ENCODE assay signal across 8 cellular contexts in the genomic region with DNA sequence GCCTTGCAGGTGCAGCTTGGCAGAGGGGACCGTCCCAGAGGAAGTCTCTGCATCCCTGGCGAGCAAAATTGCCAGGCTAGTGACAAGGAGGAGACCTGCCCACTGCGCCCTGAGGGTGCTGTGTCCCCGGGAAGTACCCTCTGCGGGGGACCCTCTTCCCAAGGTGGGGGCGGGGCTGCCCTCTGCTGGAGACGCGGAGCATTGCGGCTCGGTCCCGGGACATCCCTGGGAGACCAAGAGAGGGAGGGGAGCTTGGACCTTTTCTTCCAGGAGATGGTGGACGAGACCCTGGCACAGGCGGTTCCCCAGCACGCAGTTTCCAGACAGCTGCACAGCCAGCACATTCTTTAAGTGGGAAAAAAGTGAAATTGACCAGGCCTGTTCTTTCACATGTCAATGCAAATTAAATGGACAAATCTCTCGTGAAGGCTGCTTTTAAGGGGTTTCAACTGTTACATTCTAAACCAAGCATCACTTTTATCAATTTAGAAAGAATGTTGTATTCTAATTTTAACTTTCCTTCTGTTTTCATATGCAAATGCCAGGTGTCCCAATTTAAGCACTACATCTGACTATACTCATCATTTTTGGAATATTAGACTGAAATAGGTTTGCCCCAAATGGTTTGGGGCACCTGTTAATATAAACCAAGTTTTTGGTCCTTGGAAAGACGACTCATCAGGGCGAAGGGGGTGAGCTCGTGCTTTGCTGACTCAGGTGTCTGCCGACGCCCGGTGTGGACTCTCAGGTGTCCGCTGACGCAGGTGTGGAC.
DNase-seq lines count a peak whose midpoint lies in the region; ATAC-seq and TF ChIP-seq lines count a peak whose summit lies in the region.

No MANE protein-coding gene starts in this region.

- peak; percentile 50 for TF ChIP-seq CTCF in natural killer cell (IDR thresholded peaks at IDR 0.05)

- H3K4me3 Mint-ChIP-seq in natural killer cell, result no peak overlapping the region
- no peak overlapping the region for H3K4me3 Mint-ChIP-seq in natural killer cell treated with Interleukin-12 subunit alpha and Interleukin-12 subunit beta and Interleukin-15 and Interleukin-18, amount 100 ng/mL, for 72 hours
- no peak overlapping the region for H3K4me3 Mint-ChIP-seq in activated naive CD8-positive, alpha-beta T cell treated with anti-CD3 and anti-CD28 coated beads, Interleukin-2, amount 50 U/mL, for 24 hours

- H3K9me3 Mint-ChIP-seq in natural killer cell, result no peaks in the 10 kb centered on the region
- no peaks in the 10 kb centered on the region for H3K9me3 Mint-ChIP-seq in natural killer cell treated with Interleukin-12 subunit alpha and Interleukin-12 subunit beta and Interleukin-15 and Interleukin-18, amount 100 ng/mL, for 72 hours
- no peaks in the 10 kb centered on the region for H3K9me3 Mint-ChIP-seq in activated naive CD8-positive, alpha-beta T cell treated with anti-CD3 and anti-CD28 coated beads, Interleukin-2, amount 50 U/mL, for 24 hours

- peaks cover 4% of the 10 kb centered on the region in 2 donors for H3K4me1 Mint-ChIP-seq in natural killer cell
- H3K4me1 Mint-ChIP-seq in natural killer cell treated with Interleukin-12 subunit alpha and Interleukin-12 subunit beta and Interleukin-15 and Interleukin-18, amount 100 ng/mL, for 72 hours (ENCODE audit: low read depth in 2 of 2), result peaks cover 0 to 3% of the 10 kb centered on the region in 2 donors
- H3K4me1 Mint-ChIP-seq in activated naive CD8-positive, alpha-beta T cell treated with anti-CD3 and anti-CD28 coated beads, Interleukin-2, amount 50 U/mL, for 24 hours, result no peaks in the 10 kb centered on the region

- ATAC-seq in natural killer cell (peak in 1 of 3 donors; percentile 57), SK-N-SH treated with all-trans-retinoic acid at 6 μM for 48 hours (peak; percentile 74), left colon (peak; percentile 60), GM18517 (IDR thresholded peaks at IDR 0.05; ENCODE audit: unreplicated experiment) (no peak)
- ATAC-seq in natural killer cell treated with Interleukin-12 subunit alpha and Interleukin-12 subunit beta and Interleukin-15 and Interleukin-18, amount 100 ng/mL, for 72 hours, result no peak
- no peak for ATAC-seq in activated naive CD8-positive, alpha-beta T cell treated with anti-CD3 and anti-CD28 coated beads, Interleukin-2, amount 50 U/mL, for 24 hours

- peaks cover 0 to 3% of the 10 kb centered on the region in 2 donors for H3K27me3 Mint-ChIP-seq in natural killer cell (ENCODE audit: low read depth in 2 of 2)
- peaks cover 0 to 13% of the 10 kb centered on the region in 2 donors for H3K27me3 Mint-ChIP-seq in natural killer cell treated with Interleukin-12 subunit alpha and Interleukin-12 subunit beta and Interleukin-15 and Interleukin-18, amount 100 ng/mL, for 72 hours
- no peaks in the 10 kb centered on the region for H3K27me3 Mint-ChIP-seq in activated naive CD8-positive, alpha-beta T cell treated with anti-CD3 and anti-CD28 coated beads, Interleukin-2, amount 50 U/mL, for 24 hours

- no peaks in the 10 kb centered on the region for H3K36me3 Mint-ChIP-seq in natural killer cell
- no peaks in the 10 kb centered on the region for H3K36me3 Mint-ChIP-seq in natural killer cell treated with Interleukin-12 subunit alpha and Interleukin-12 subunit beta and Interleukin-15 and Interleukin-18, amount 100 ng/mL, for 72 hours
- H3K36me3 Mint-ChIP-seq in activated naive CD8-positive, alpha-beta T cell treated with anti-CD3 and anti-CD28 coated beads, Interleukin-2, amount 50 U/mL, for 24 hours (ENCODE audit: low read depth), result no peaks in the 10 kb centered on the region

- intact Hi-C loops in natural killer cell (cut with micrococcal nuclease) (no loop called here), left colon (cut with DNase I, micrococcal nuclease) (loop anchor here in 1 of 2 donors (10.0 kb wide), 1 partner anchor 85 kb away; no protein-coding TSS in a partner anchor)

- no peak overlapping the region for H3K27ac Mint-ChIP-seq in natural killer cell
- no peak overlapping the region for H3K27ac Mint-ChIP-seq in natural killer cell treated with Interleukin-12 subunit alpha and Interleukin-12 subunit beta and Interleukin-15 and Interleukin-18, amount 100 ng/mL, for 72 hours
- H3K27ac Mint-ChIP-seq in activated naive CD8-positive, alpha-beta T cell treated with anti-CD3 and anti-CD28 coated beads, Interleukin-2, amount 50 U/mL, for 24 hours, result no peak overlapping the region

- DNase-seq in natural killer cell, result peak; percentile 27
- DNase-seq in natural killer cell treated with Interleukin-12 subunit alpha and Interleukin-12 subunit beta and Interleukin-15 and Interleukin-18, amount 100 ng/mL, for 72 hours (ENCODE audit: low spot score), result no peak
- DNase-seq in activated naive CD8-positive, alpha-beta T cell treated with anti-CD3 and anti-CD28 coated beads, Interleukin-2, amount 50 U/mL, for 24 hours, result peak; percentile 74
- DNase-seq in left colon, result peak in 1 of 2 donors; percentile 50
- DNase-seq in stimulated activated CD8-positive, alpha-beta memory T cell treated with anti-CD3 and anti-CD28 coated beads, Interleukin-15, amount 100 ng/mL, for 1 hour (ENCODE audit: low read depth), result peak; percentile 14
- no peak for DNase-seq in kidney glomerular epithelial cell (lab: John Stamatoyannopoulos, UW)

TF ChIP-seq in SK-N-SH treated with all-trans-retinoic acid at 6 μM for 48 hours, 23 proteins besides CTCF, POLR2A, EP300 and RAD21:
- TF ChIP-seq ISL1 (CRISPR knock-in tag; IDR thresholded peaks at IDR 0.05), result no peak
- no peak for TF ChIP-seq ZC3H10 (CRISPR knock-in tag; IDR thresholded peaks at IDR 0.05)
- TF ChIP-seq OSR1 (CRISPR knock-in tag; IDR thresholded peaks at IDR 0.05), result no peak
- no peak for TF ChIP-seq ZNF70 (CRISPR knock-in tag; IDR thresholded peaks at IDR 0.05)

Comparison
In these comparisons a context has a peak if more than half of its experiments do, and no peak if none do; other contexts are left out.
1. DNase-seq: peak in natural killer cell (single experiment), activated naive CD8-positive, alpha-beta T cell treated with anti-CD3 and anti-CD28 coated beads, Interleukin-2, amount 50 U/mL, for 24 hours (single experiment) and stimulated activated CD8-positive, alpha-beta memory T cell treated with anti-CD3 and anti-CD28 coated beads, Interleukin-15, amount 100 ng/mL, for 1 hour (single experiment); none in natural killer cell treated with Interleukin-12 subunit alpha and Interleukin-12 subunit beta and Interleukin-15 and Interleukin-18, amount 100 ng/mL, for 72 hours (single experiment) and kidney glomerular epithelial cell (single experiment).
2. ATAC-seq: peak in SK-N-SH treated with all-trans-retinoic acid at 6 μM for 48 hours (single experiment) and left colon (single experiment); none in natural killer cell treated with Interleukin-12 subunit alpha and Interleukin-12 subunit beta and Interleukin-15 and Interleukin-18, amount 100 ng/mL, for 72 hours (0 of 2), activated naive CD8-positive, alpha-beta T cell treated with anti-CD3 and anti-CD28 coated beads, Interleukin-2, amount 50 U/mL, for 24 hours (single experiment) and GM18517 (single experiment).